ENCODE assay signal across 1 cellular context in genomic region chr12:123670882-123671728, GRCh38.
TF ChIP-seq lines count a peak whose summit lies in the region.

Gene TCTN2 (plus strand): TSS chr12:123671113. CDS start chr12:123671241, 128 bp downstream.

TF ChIP-seq in K562, 482 proteins besides CTCF, POLR2A, EP300 and RAD21 (continued from another document and continues in another):
- TF ChIP-seq ATF6 (CRISPR knock-in tag; IDR thresholded peaks at IDR 0.05): no peak
- TF ChIP-seq RBM25 (IDR thresholded peaks at IDR 0.05; ENCODE audit: low read depth, low read length, severe bottlenecking): peak; percentile 90
- no peak for TF ChIP-seq ZNF398 (CRISPR knock-in tag; IDR thresholded peaks at IDR 0.05)
- TF ChIP-seq HMBOX1 (IDR thresholded peaks at IDR 0.05): no peak
- no peak for TF ChIP-seq TRIM25 (IDR thresholded peaks at IDR 0.05; ENCODE audit: borderline replicate concordance)
- no peak for TF ChIP-seq BRD9 (IDR thresholded peaks at IDR 0.05; ENCODE audit: low read depth, partially characterized antibody)
- no peak for TF ChIP-seq MIER1 (IDR thresholded peaks at IDR 0.05; ENCODE audit: low read depth)
- TF ChIP-seq POLR2AphosphoS2 (IDR thresholded peaks at IDR 0.05; ENCODE audit: low read length): no peak
- TF ChIP-seq GTF3C2 (IDR thresholded peaks at IDR 0.05; ENCODE audit: borderline replicate concordance, extremely low read depth, insufficient read length): no peak
- no peak for TF ChIP-seq CAMTA2 (CRISPR knock-in tag; conservative IDR thresholded peaks at IDR 0.05)
- TF ChIP-seq ASH1L (IDR thresholded peaks at IDR 0.05; ENCODE audit: borderline replicate concordance, low read depth, partially characterized antibody): peak; percentile 45
- TF ChIP-seq ZNF668 (CRISPR knock-in tag; IDR thresholded peaks at IDR 0.05): no peak
- no peak for TF ChIP-seq TARDBP (IDR thresholded peaks at IDR 0.05)
- no peak for TF ChIP-seq ELK3 (CRISPR knock-in tag; IDR thresholded peaks at IDR 0.05)
- no peak for TF ChIP-seq BRF2 (IDR thresholded peaks at IDR 0.05; ENCODE audit: borderline replicate concordance, insufficient read depth, insufficient read length)
- TF ChIP-seq ZNF740 (CRISPR knock-in tag; IDR thresholded peaks at IDR 0.05): no peak
- no peak for TF ChIP-seq ZNF740 (tag; IDR thresholded peaks at IDR 0.05)
- no peak for TF ChIP-seq SAFB2 (IDR thresholded peaks at IDR 0.05; ENCODE audit: borderline replicate concordance, low read depth, low read length, severe bottlenecking)
- TF ChIP-seq DIDO1 (tag; IDR thresholded peaks at IDR 0.05; ENCODE audit: low read depth): peak; percentile 51; the same call in 1 of the 2 replicates
- peak; percentile 92 for TF ChIP-seq ZKSCAN1 (IDR thresholded peaks at IDR 0.05; ENCODE audit: low read depth, low read length)
- no peak for TF ChIP-seq GMEB1 (CRISPR knock-in tag; IDR thresholded peaks at IDR 0.05)
- peak; percentile 39 for TF ChIP-seq SP2 (IDR thresholded peaks at IDR 0.05; ENCODE audit: extremely low read depth, low read depth, low read length, poor library complexity, severe bottlenecking)
- TF ChIP-seq E2F1 (CRISPR knock-in tag; IDR thresholded peaks at IDR 0.05): no peak
- TF ChIP-seq FOSL1 (tag; conservative IDR thresholded peaks at IDR 0.05): no peak
- TF ChIP-seq SIN3A (IDR thresholded peaks at IDR 0.05; ENCODE audit: borderline replicate concordance in 2 of 2, control insufficient read depth in 1 of 2, low read depth in 2 of 2, low read length in 2 of 2): peak; percentile 91 to 95; a peak in 3 of 4 replicates
- TF ChIP-seq SAP30 (IDR thresholded peaks at IDR 0.05; ENCODE audit: borderline replicate concordance, insufficient read depth, low read depth, low read length, poor library complexity, severe bottlenecking): peak; percentile 96
- TF ChIP-seq CREM (IDR thresholded peaks at IDR 0.05; ENCODE audit: low read depth): peak; percentile 15; the same call in 1 of the 2 replicates
- no peak for TF ChIP-seq CBFA2T2 (conservative IDR thresholded peaks at IDR 0.05)
- 0 out of 2 replicates have a peak, but pooled peaks have one; percentile 32 for TF ChIP-seq SUPT5H (IDR thresholded peaks at IDR 0.05)
- peak; percentile 95 for TF ChIP-seq NKRF (IDR thresholded peaks at IDR 0.05; ENCODE audit: borderline replicate concordance)
- no peak for TF ChIP-seq SMARCA4 (IDR thresholded peaks at IDR 0.05)
- peak; percentile 88 for TF ChIP-seq FOS (IDR thresholded peaks at IDR 0.05; ENCODE audit: extremely low read depth, insufficient read length)
- TF ChIP-seq STAT6 (CRISPR knock-in tag; IDR thresholded peaks at IDR 0.05): no peak
- no peak for TF ChIP-seq CC2D1A (IDR thresholded peaks at IDR 0.05)
- TF ChIP-seq ELF2 (CRISPR knock-in tag; IDR thresholded peaks at IDR 0.05): no peak
- TF ChIP-seq ZNF384 (IDR thresholded peaks at IDR 0.05; ENCODE audit: low read depth, low read length): no peak
- no peak for TF ChIP-seq ZNF696 (CRISPR knock-in tag; conservative IDR thresholded peaks at IDR 0.05)
- no peak for TF ChIP-seq RFX7 (CRISPR knock-in tag; IDR thresholded peaks at IDR 0.05)
